Comparison of ENCODE assay signal across 25 cellular contexts in genomic region chr5:994821-995220, GRCh38. TPM values are rescaled to one million over a fixed set of nuclear protein-coding genes. Genes with fewer than 3 reads are reported as not detected.
A peak's percentile ranks its signal among the peaks of the same experiment; 100 is the strongest.
DNase-seq lines count a peak whose midpoint lies in the region; ATAC-seq, FAIRE-seq and TF ChIP-seq lines count a peak whose summit lies in the region.
"Had no signal": no experiment of that assay in that cellular context is flagged by ENCODE, and none has a peak within 500 bp of the region (broad histone marks: within the 10 kb centered on the region; RNA-seq: fewer than 3 reads in every experiment).

No MANE protein-coding gene starts in this region.

- H3K27me3 ChIP-seq in GM06990 (replicated peaks; ENCODE audit: control insufficient read depth, insufficient read depth, low read length) (no peaks in the 10 kb centered on the region; the same call in 1 of the 2 replicates), GM12878 (replicated peaks in 1 of 2; ENCODE audit: control insufficient read depth in 2 of 2, insufficient read depth in 2 of 2, low read length in 1 of 2) (peaks cover 4% of the 10 kb centered on the region in 2 experiments; a peak in 3 of 4 replicates), psoas muscle (ENCODE audit: insufficient read depth in 3 of 3, low read length in 2 of 3) (peaks cover 0 to 10% (median 0%) of the 10 kb centered on the region in 3 donors)
- H3K27me3 ChIP-seq: BE2C, esophagus muscularis mucosa, neural progenitor cell had no signal

- no peaks in the 10 kb centered on the region for H3K36me3 Mint-ChIP-seq in activated CD4-positive, alpha-beta T cell treated with anti-CD3 and anti-CD28 coated beads, Interleukin-2, amount 10 ng/mL, durations not matched to agents 7 days and 5 days (ENCODE audit: low read depth)
- H3K36me3 Mint-ChIP-seq in progenitor cell of endocrine pancreas (ENCODE audit: insufficient read depth) (no peaks in the 10 kb centered on the region), chondrocyte (ENCODE audit: low read depth) (peaks cover under 1% of the 10 kb centered on the region)
- H3K36me3 Mint-ChIP-seq: neural progenitor cell had no signal

- intact Hi-C loops in GM12878 (cut with micrococcal nuclease; ENCODE audit: unreplicated experiment), result loop anchor here (5.0 kb wide), 1 partner anchor 73 kb away; no protein-coding TSS in a partner anchor
- intact Hi-C loops in psoas muscle (cut with DNase I), result loop anchor here in 1 of 2 donors (10.0 kb wide), 1 partner anchor 140 kb away; no protein-coding TSS in a partner anchor

- H3K4me3 ChIP-seq in GM06990 (replicated peaks; ENCODE audit: low read depth, low read length) (no peak overlapping the region), GM12878 (no peak overlapping the region), psoas muscle (no peak overlapping the region)
- H3K4me3 ChIP-seq: esophagus muscularis mucosa, GM23248, neural progenitor cell had no signal

- TF ChIP-seq RAD21 in GM12878 (IDR thresholded peaks at IDR 0.05; ENCODE audit: insufficient read depth, low read depth, low read length), result 0 out of 2 replicates have a peak, but pooled peaks have one; percentile 1

- in situ Hi-C loops in GM12878 (cut with MboI), result no loop called here

- POLR2A ChIA-PET in activated CD4-positive, alpha-beta T cell treated with anti-CD3 and anti-CD28 coated beads, Interleukin-2, amount 10 ng/mL, durations not matched to agents 7 days and 5 days (lab: Charles Lee), result no interaction called here
- POLR2A ChIA-PET in GM12878 (lab: Charles Lee), result no interaction called here

- H3K4me1 Mint-ChIP-seq in activated CD4-positive, alpha-beta T cell treated with anti-CD3 and anti-CD28 coated beads, Interleukin-2, amount 10 ng/mL, durations not matched to agents 7 days and 5 days, result peaks cover 32% of the 10 kb centered on the region
- H3K4me1 Mint-ChIP-seq in progenitor cell of endocrine pancreas (ENCODE audit: low read depth), result peaks cover 21% of the 10 kb centered on the region
- peaks cover 8% of the 10 kb centered on the region for H3K4me1 Mint-ChIP-seq in chondrocyte (ENCODE audit: low read depth)

- TF ChIP-seq CTCF in GM06990 (IDR thresholded peaks at IDR 0.05; ENCODE audit: insufficient read depth, low read length, poor library complexity, severe bottlenecking), result peak; percentile 8
- peak in 2 of 3 experiments; percentile 13 to 15; a peak in 1 of 6 replicates for TF ChIP-seq CTCF in GM12878 (IDR thresholded peaks at IDR 0.05 in 2 of 3, conservative IDR thresholded peaks at IDR 0.05 in 1 of 3; ENCODE audit: control insufficient read depth in 2 of 3, extremely low read depth in 1 of 3, insufficient read depth in 1 of 3, low read depth in 3 of 3, low read length in 3 of 3)
- no peak for TF ChIP-seq CTCF in progenitor cell of endocrine pancreas (IDR thresholded peaks at IDR 0.05; ENCODE audit: unreplicated experiment)
- no peak for TF ChIP-seq CTCF in chondrocyte (IDR thresholded peaks at IDR 0.05)
- TF ChIP-seq CTCF in psoas muscle (IDR thresholded peaks at IDR 0.05), result no peak

- CTCF ChIA-PET in activated CD4-positive, alpha-beta T cell treated with anti-CD3 and anti-CD28 coated beads, Interleukin-2, amount 10 ng/mL, durations not matched to agents 7 days and 5 days (lab: Charles Lee), result interaction anchor here (0.5 to 0.8 kb wide), 2 partner anchors 43 to 650 kb away, joined by 3 read pairs; no protein-coding TSS in a partner anchor
- CTCF ChIA-PET in GM12878 (lab: Yijun Ruan, JAX), result interaction anchor here (1.5 to 1.7 kb wide), 2 partner anchors 71 kb away, joined by 5 read pairs; no protein-coding TSS in a partner anchor

- RAD21 ChIA-PET in GM12878 (lab: Charles Lee; ENCODE audit: unreplicated experiment), result no interaction called here

- H3K79me2 ChIP-seq in GM12878 (ENCODE audit: control insufficient read depth, insufficient read depth, low read length), result no peaks in the 10 kb centered on the region

- H3K9me3 Mint-ChIP-seq in activated CD4-positive, alpha-beta T cell treated with anti-CD3 and anti-CD28 coated beads, Interleukin-2, amount 10 ng/mL, durations not matched to agents 7 days and 5 days, result no peaks in the 10 kb centered on the region
- H3K9me3 Mint-ChIP-seq in progenitor cell of endocrine pancreas (ENCODE audit: low read depth) (no peaks in the 10 kb centered on the region), chondrocyte (ENCODE audit: low read depth) (no peaks in the 10 kb centered on the region)
- H3K9me3 Mint-ChIP-seq: activated CD4-positive, alpha-beta memory T cell treated with anti-CD3 and anti-CD28 coated beads, Interleukin-2, amount 10 ng/mL, durations not matched to agents 7 days and 5 days; activated naive CD4-positive, alpha-beta T cell treated with anti-CD3 and anti-CD28 coated beads for 36 hours; central memory CD8-positive, alpha-beta T cell had no signal

- H3K27me3 Mint-ChIP-seq in activated CD4-positive, alpha-beta T cell treated with anti-CD3 and anti-CD28 coated beads, Interleukin-2, amount 10 ng/mL, durations not matched to agents 7 days and 5 days, result peaks cover 14% of the 10 kb centered on the region
- H3K27me3 Mint-ChIP-seq in progenitor cell of endocrine pancreas (peaks cover 18% of the 10 kb centered on the region), chondrocyte (ENCODE audit: low read depth) (peaks cover 61% of the 10 kb centered on the region)

- no peak for TF ChIP-seq POLR2A in GM12878 (IDR thresholded peaks at IDR 0.05; ENCODE audit: low read depth, low read length)

- no peak for FAIRE-seq in GM12878 (lab: Jason Lieb, UNC)
- FAIRE-seq: A204.1 had no signal

- no peaks in the 10 kb centered on the region; the same call in 1 of the 2 replicates for H4K20me1 ChIP-seq in GM12878 (ENCODE audit: control insufficient read depth, insufficient read depth)

- H3K4me3 Mint-ChIP-seq in activated CD4-positive, alpha-beta T cell treated with anti-CD3 and anti-CD28 coated beads, Interleukin-2, amount 10 ng/mL, durations not matched to agents 7 days and 5 days, result no peak overlapping the region
- H3K4me3 Mint-ChIP-seq in progenitor cell of endocrine pancreas (ENCODE audit: low read depth) (no peak overlapping the region), chondrocyte (ENCODE audit: unreplicated experiment) (no peak overlapping the region)
- H3K4me3 Mint-ChIP-seq: activated CD4-positive, alpha-beta memory T cell treated with anti-CD3 and anti-CD28 coated beads, Interleukin-2, amount 10 ng/mL, durations not matched to agents 7 days and 5 days; activated naive CD4-positive, alpha-beta T cell treated with anti-CD3 and anti-CD28 coated beads for 36 hours; central memory CD8-positive, alpha-beta T cell; neural progenitor cell had no signal

- no peak overlapping the region for H3K4me2 ChIP-seq in GM12878 (ENCODE audit: control insufficient read depth, insufficient read depth)
- H3K4me2 ChIP-seq: neural progenitor cell had no signal

- H3K9me3 ChIP-seq in GM12878 (replicated peaks; ENCODE audit: control insufficient read depth, insufficient read depth, low read length) (no peaks in the 10 kb centered on the region), psoas muscle (no peaks in the 10 kb centered on the region)
- H3K9me3 ChIP-seq: BE2C, esophagus muscularis mucosa had no signal

- SMC1A ChIA-PET in GM12878 (lab: Charles Lee; ENCODE audit: uncharacterized antibody, unreplicated experiment), result no interaction called here

- 8% methylated on average over 4 of the region's 4 CpGs for WGBS in GM12878 (ENCODE audit: insufficient coverage, insufficient replicate concordance, low lambda C conversion rate, missing lambda C conversion rate)
- WGBS in psoas muscle, 3 donors, result 73 to 83% (median 80%) methylated on average over 4 of the region's 4 CpGs

- ATAC-seq in GM12878 (no peak; the same call in 2 of the 3 replicates), psoas muscle (no peak), GM18858 (IDR thresholded peaks at IDR 0.05; ENCODE audit: unreplicated experiment) (no peak)
- ATAC-seq: left lobe of liver, PC-3 had no signal

- H3K9ac ChIP-seq in GM12878 (ENCODE audit: control insufficient read depth, insufficient read depth, low read length), result no peak overlapping the region
- H3K9ac ChIP-seq: GM23248, neural progenitor cell had no signal

- no TSS peak for BruUV-seq in GM12878 (replicated peaks; lab: Mats Ljungman, UMichigan)

- peak overlapping the region; percentile 13 for H3K27ac Mint-ChIP-seq in activated CD4-positive, alpha-beta T cell treated with anti-CD3 and anti-CD28 coated beads, Interleukin-2, amount 10 ng/mL, durations not matched to agents 7 days and 5 days
- no peak overlapping the region for H3K27ac Mint-ChIP-seq in progenitor cell of endocrine pancreas
- H3K27ac Mint-ChIP-seq in chondrocyte (ENCODE audit: unreplicated experiment), result no peak overlapping the region
- H3K27ac Mint-ChIP-seq: activated CD4-positive, alpha-beta memory T cell treated with anti-CD3 and anti-CD28 coated beads, Interleukin-2, amount 10 ng/mL, durations not matched to agents 7 days and 5 days; activated naive CD4-positive, alpha-beta T cell treated with anti-CD3 and anti-CD28 coated beads for 36 hours; neural progenitor cell had no signal

- H3K4me1 ChIP-seq in GM12878 (ENCODE audit: control insufficient read depth, insufficient read depth, low read length), result no peaks in the 10 kb centered on the region
- H3K4me1 ChIP-seq in psoas muscle, result peaks cover 4% of the 10 kb centered on the region

- no peak overlapping the region for H2AFZ ChIP-seq in GM12878 (ENCODE audit: control insufficient read depth, low read depth, low read length)
- H2AFZ ChIP-seq: GM23248, neural progenitor cell had no signal

- DNase-seq in activated CD4-positive, alpha-beta T cell treated with anti-CD3 and anti-CD28 coated beads, Interleukin-2, amount 10 ng/mL, durations not matched to agents 7 days and 5 days, result no peak
- no peak for DNase-seq in activated CD4-positive, alpha-beta T cell treated with anti-CD3 and anti-CD28 coated beads for 48 hours
- DNase-seq in GM06990 (ENCODE audit: extremely low read depth, insufficient read length) (no peak), GM12878 (ENCODE audit: low read depth, low spot score) (no peak), progenitor cell of endocrine pancreas (ENCODE audit: low spot score, unreplicated experiment) (peak; percentile 6), chondrocyte (ENCODE audit: low spot score) (no peak), psoas muscle (no peak)
- DNase-seq: activated CD4-positive, alpha-beta memory T cell treated with anti-CD3 and anti-CD28 coated beads, Interleukin-2, amount 10 ng/mL, durations not matched to agents 7 days and 5 days; activated naive CD4-positive, alpha-beta T cell treated with anti-CD3 and anti-CD28 coated beads for 36 hours; activated T-cell treated with anti-CD3 and anti-CD28 coated beads, Interleukin-2, amount 50 U/mL, for 1 hour; BE2C; Calu3; GM23248; KG1; NCI-H187 treated with DMSO at 0.1 percent for 48 hours; NCI-H345; PC-3; T-helper 2 cell had no signal

- H3K27ac ChIP-seq in GM12878 (ENCODE audit: control insufficient read depth, insufficient read depth) (no peak overlapping the region), psoas muscle (no peak overlapping the region)
- H3K27ac ChIP-seq: GM23248, neural progenitor cell, VCaP had no signal

- no peak for TF ChIP-seq EP300 in GM12878 (IDR thresholded peaks at IDR 0.05; ENCODE audit: borderline replicate concordance in 1 of 2, control insufficient read depth in 1 of 2, low read depth in 2 of 2, low read length in 2 of 2)

- H3K36me3 ChIP-seq in GM06990 (ENCODE audit: control insufficient read depth, insufficient read depth, low read length) (no peaks in the 10 kb centered on the region), GM12878 (ENCODE audit: control insufficient read depth in 2 of 2, insufficient read depth in 2 of 2, low read length in 1 of 2) (no peaks in the 10 kb centered on the region), psoas muscle (ENCODE audit: insufficient read depth in 1 of 2, low read depth in 1 of 2) (no peaks in the 10 kb centered on the region)
- H3K36me3 ChIP-seq: BE2C, esophagus muscularis mucosa, neural progenitor cell had no signal

RNA-seq across cellular contexts. Expression of gene NKD2, which starts 13.8 kb away (rescaled TPM):
- total RNA-seq in activated CD4-positive, alpha-beta T cell treated with anti-CD3 and anti-CD28 coated beads, Interleukin-2, amount 10 ng/mL, durations not matched to agents 7 days and 5 days, result 1 to 10 TPM; 1.4 to 1.8 TPM
- 0.54 and 1.0 TPM in 2 replicates for total RNA-seq in GM12878 (2013; cell fraction: nucleolus; rRNA removed)
- total RNA-seq in GM12878 (2014; rRNA removed), result not detected in 2 replicates
- not detected in 2 replicates for total RNA-seq in GM12878 (2014; rRNA removed; fragmentation: Illumina TruSeq; extraction: Trizol)
- 0.13 and 0.26 TPM in 2 replicates for total RNA-seq in GM12878 (2021)
- polyA plus RNA-seq in GM12878 (2011; ENCODE audit: low read depth), result 0.18 TPM
- polyA plus RNA-seq in GM12878 (2011; rRNA removed), result not detected in 2 replicates
- not detected in 2 replicates for polyA plus RNA-seq in GM12878 (2011; cell fraction: cytosol; rRNA removed)
- polyA plus RNA-seq in GM12878 (2011; cell fraction: nucleus; rRNA removed), result not detected in 2 replicates
- 0.67 and 0.89 TPM in 2 replicates for polyA plus RNA-seq in GM12878 (2012)
- polyA plus RNA-seq in GM12878 (2014; fragmentation: Illumina TruSeq; extraction: Trizol), result not detected in 2 replicates
- not detected for polyA plus RNA-seq in GM12878 (2014; fragmentation: Nextera tagmentation; extraction: Ambion mirVana)
- 0.13 TPM in 1 of 2 replicates, not detected in the other for polyA plus RNA-seq in GM12878 (2014; rRNA removed)
- polyA plus RNA-seq in GM12878 (2016; fragmentation: Nextera tagmentation; extraction: Ambion mirVana), result under 1 TPM; 0.20 to 0.83 TPM
- not detected in 2 replicates for polyA minus RNA-seq in GM12878 (2011; rRNA and poly(A)+ RNA removed)
- polyA minus RNA-seq in GM12878 (2011; cell fraction: cytosol; rRNA and poly(A)+ RNA removed), result not detected in 2 replicates
- not detected in 2 replicates for polyA minus RNA-seq in GM12878 (2011; cell fraction: nucleus; rRNA and poly(A)+ RNA removed)
- total RNA-seq in progenitor cell of endocrine pancreas, result 23.9 and 28.3 TPM in 2 replicates
- not detected in 3 replicates for total RNA-seq in chondrocyte
- under 1 TPM in 3 of 4 donors, not detected in 1; 0.59 to 0.96 (median 0.83) TPM for total RNA-seq in psoas muscle
- polyA plus RNA-seq in psoas muscle, result under 1 TPM; 0.08 to 0.68 (median 0.35) TPM
- total RNA-seq: GM23248 had no signal
- polyA plus RNA-seq: GM23248 had no signal

Comparison
In these comparisons a context has a peak if more than half of its experiments do, and no peak if none do; other contexts are left out.
1. CTCF ChIP-seq: peak in GM06990 (single experiment) and GM12878 (2 of 3); none in progenitor cell of endocrine pancreas (single experiment), chondrocyte (single experiment) and psoas muscle (single experiment).